Comparison of ENCODE assay signal across 26 cellular contexts in genomic region chr1:159591981-159592380, GRCh38. TPM values are rescaled to one million over a fixed set of nuclear protein-coding genes. Genes with fewer than 3 reads are reported as not detected.
DNase-seq lines count a peak whose midpoint lies in the region; ATAC-seq, FAIRE-seq and TF ChIP-seq lines count a peak whose summit lies in the region.
"Had no signal": no experiment of that assay in that cellular context is flagged by ENCODE, and none has a peak within 500 bp of the region (broad histone marks: within the 10 kb centered on the region; RNA-seq: fewer than 3 reads in every experiment).

No MANE protein-coding gene starts in this region.

- POLR2A ChIA-PET in SK-N-SH (lab: Yijun Ruan, JAX) = no interaction called here

- no peak for FAIRE-seq in GM12892 (lab: Jason Lieb, UNC)
- FAIRE-seq: H1, RCC 7860 had no signal

- H3K4me2 ChIP-seq in SK-N-SH = no peak overlapping the region

- H3K9ac ChIP-seq in liver (ENCODE audit: low read depth in 1 of 2, low read length in 2 of 2) = no peak overlapping the region
- peak overlapping the region; percentile 38 for H3K9ac ChIP-seq in SK-N-SH

- no peak overlapping the region for H2AFZ ChIP-seq in SK-N-SH (ENCODE audit: low read depth)

- DNase-seq in right lobe of liver (no peak), SK-N-SH (no peak), foreskin keratinocyte (peak in 1 of 2 donors; percentile 36), islet precursor cell (no peak), GM12892 (ENCODE audit: insufficient read length) (no peak), NCI-H510A (lab: John Stamatoyannopoulos, UW) (no peak)
- DNase-seq: ACHN; C1 segment of cervical spinal cord; CD8-positive, alpha-beta T cell; NCI-H1694; NCI-H2081; NCI-H2171; NCI-H345; NCI-H526 had no signal

- ATAC-seq in right lobe of liver (no peak), foreskin keratinocyte (peak; percentile 34), GM21576 (IDR thresholded peaks at IDR 0.05; ENCODE audit: unreplicated experiment) (no peak)
- ATAC-seq: CD8-positive, alpha-beta T cell; HCT116; Right ventricle myocardium inferior had no signal

- H3K4me1 ChIP-seq in liver (ENCODE audit: control insufficient read depth in 4 of 4, insufficient read depth in 4 of 4, low read length in 3 of 4) (peaks cover 0 to 6% (median 2%) of the 10 kb centered on the region in 4 donors), right lobe of liver (peaks cover 0 to 7% (median 2%) of the 10 kb centered on the region in 4 donors), SK-N-SH (ENCODE audit: control insufficient read depth in 1 of 2, insufficient read depth in 2 of 2, low read depth in 1 of 2, low read length in 1 of 2) (no peaks in the 10 kb centered on the region), foreskin keratinocyte (peaks cover 3% of the 10 kb centered on the region)

- no peak overlapping the region for H3K4me3 ChIP-seq in liver (ENCODE audit: low read depth in 1 of 3, low read length in 3 of 3)
- no peak overlapping the region for H3K4me3 ChIP-seq in right lobe of liver
- H3K4me3 ChIP-seq in SK-N-SH (ENCODE audit: low read depth in 2 of 2, low read length in 1 of 2) = no peak overlapping the region

- H3K79me2 ChIP-seq in SK-N-SH (ENCODE audit: insufficient read depth) = no peaks in the 10 kb centered on the region

- H3K36me3 ChIP-seq in liver (ENCODE audit: control insufficient read depth in 4 of 4, insufficient read depth in 3 of 4, low read depth in 1 of 4, low read length in 3 of 4) = peaks cover 0 to 11% (median 10%) of the 10 kb centered on the region in 4 donors
- peaks cover 0 to 35% (median 8%) of the 10 kb centered on the region in 4 donors for H3K36me3 ChIP-seq in right lobe of liver
- no peaks in the 10 kb centered on the region for H3K36me3 ChIP-seq in SK-N-SH (replicated peaks in 1 of 2; ENCODE audit: control insufficient read depth in 1 of 2, insufficient read depth in 2 of 2, low read length in 1 of 2)

- no peak for TF ChIP-seq EP300 in SK-N-SH (IDR thresholded peaks at IDR 0.05; ENCODE audit: borderline replicate concordance in 1 of 2, low read depth in 1 of 2, low read length in 1 of 2)

- no peaks in the 10 kb centered on the region for H3F3A ChIP-seq in SK-N-SH (replicated peaks; ENCODE audit: insufficient read depth)

- no peak for TF ChIP-seq RAD21 in liver (IDR thresholded peaks at IDR 0.05)
- TF ChIP-seq RAD21 in SK-N-SH (IDR thresholded peaks at IDR 0.05; ENCODE audit: low read length) = no peak

- 74% methylated on average over 4 of the region's 4 CpGs for WGBS in liver
- WGBS in right lobe of liver (ENCODE audit: insufficient coverage, low coverage, low lambda C conversion rate, missing lambda C conversion rate) = 61% methylated on average over 4 of the region's 4 CpGs
- WGBS in SK-N-SH (ENCODE audit: low lambda C conversion rate) = 5% methylated on average over 4 of the region's 4 CpGs

- H3K27me3 ChIP-seq in liver (ENCODE audit: control insufficient read depth in 4 of 4, insufficient read depth in 4 of 4, low read length in 3 of 4) = no peaks in the 10 kb centered on the region
- no peaks in the 10 kb centered on the region for H3K27me3 ChIP-seq in right lobe of liver
- no peaks in the 10 kb centered on the region for H3K27me3 ChIP-seq in SK-N-SH (ENCODE audit: insufficient read depth)
- no peaks in the 10 kb centered on the region for H3K27me3 ChIP-seq in foreskin keratinocyte

- intact Hi-C loops in right lobe of liver (cut with DNase I) = no loop called here

- CTCF ChIA-PET in SK-N-SH (lab: Yijun Ruan, JAX) = no interaction called here

- H3K27ac ChIP-seq in liver (ENCODE audit: low read depth in 1 of 2, low read length in 2 of 2) = peak overlapping the region; percentile 2 to 36
- H3K27ac ChIP-seq in right lobe of liver = peak overlapping the region in 1 of 3 donors; percentile 97
- peak overlapping the region in 1 of 2 experiments; percentile 41; a peak in 2 of 4 replicates for H3K27ac ChIP-seq in SK-N-SH (ENCODE audit: low read depth in 2 of 2, low read length in 1 of 2)
- H3K27ac ChIP-seq in foreskin keratinocyte = no peak overlapping the region
- H3K27ac ChIP-seq: 22Rv1 had no signal

- no peak for TF ChIP-seq CTCF in liver (IDR thresholded peaks at IDR 0.05; ENCODE audit: low read depth, low read length, missing input control)
- no peak for TF ChIP-seq CTCF in right lobe of liver (IDR thresholded peaks at IDR 0.05)
- TF ChIP-seq CTCF in SK-N-SH (IDR thresholded peaks at IDR 0.05) = no peak
- no peak for TF ChIP-seq CTCF in foreskin keratinocyte (conservative IDR thresholded peaks at IDR 0.05)

- H3K9me3 ChIP-seq in liver (ENCODE audit: control insufficient read depth in 4 of 4, low read length in 3 of 4) = no peaks in the 10 kb centered on the region
- no peaks in the 10 kb centered on the region for H3K9me3 ChIP-seq in right lobe of liver
- H3K9me3 ChIP-seq in SK-N-SH = 0 out of 2 replicates have a peak, but pooled peaks cover 4% of the 10 kb centered on the region

- H3K9me2 ChIP-seq in SK-N-SH = no peaks in the 10 kb centered on the region

- no peak for TF ChIP-seq POLR2A in right lobe of liver (IDR thresholded peaks at IDR 0.05)
- TF ChIP-seq POLR2A in GM12892 (IDR thresholded peaks at IDR 0.05; ENCODE audit: low read depth, low read length) = no peak

- H4K20me1 ChIP-seq in SK-N-SH (ENCODE audit: insufficient read depth) = no peaks in the 10 kb centered on the region

TF ChIP-seq in liver, 16 proteins besides CTCF, POLR2A, EP300 and RAD21 (continues in another document):
- TF ChIP-seq EGR1 (IDR thresholded peaks at IDR 0.05; ENCODE audit: low read depth in 2 of 2) (no peak), FOXA2 (IDR thresholded peaks at IDR 0.05) (no peak), ATF3 (IDR thresholded peaks at IDR 0.05) (no peak), TAF1 (conservative IDR thresholded peaks at IDR 0.05) (no peak), HNF4G (IDR thresholded peaks at IDR 0.05) (no peak), SP1 (IDR thresholded peaks at IDR 0.05) (no peak), RXRA (IDR thresholded peaks at IDR 0.05) (no peak)
- TF ChIP-seq, protein P1, sequence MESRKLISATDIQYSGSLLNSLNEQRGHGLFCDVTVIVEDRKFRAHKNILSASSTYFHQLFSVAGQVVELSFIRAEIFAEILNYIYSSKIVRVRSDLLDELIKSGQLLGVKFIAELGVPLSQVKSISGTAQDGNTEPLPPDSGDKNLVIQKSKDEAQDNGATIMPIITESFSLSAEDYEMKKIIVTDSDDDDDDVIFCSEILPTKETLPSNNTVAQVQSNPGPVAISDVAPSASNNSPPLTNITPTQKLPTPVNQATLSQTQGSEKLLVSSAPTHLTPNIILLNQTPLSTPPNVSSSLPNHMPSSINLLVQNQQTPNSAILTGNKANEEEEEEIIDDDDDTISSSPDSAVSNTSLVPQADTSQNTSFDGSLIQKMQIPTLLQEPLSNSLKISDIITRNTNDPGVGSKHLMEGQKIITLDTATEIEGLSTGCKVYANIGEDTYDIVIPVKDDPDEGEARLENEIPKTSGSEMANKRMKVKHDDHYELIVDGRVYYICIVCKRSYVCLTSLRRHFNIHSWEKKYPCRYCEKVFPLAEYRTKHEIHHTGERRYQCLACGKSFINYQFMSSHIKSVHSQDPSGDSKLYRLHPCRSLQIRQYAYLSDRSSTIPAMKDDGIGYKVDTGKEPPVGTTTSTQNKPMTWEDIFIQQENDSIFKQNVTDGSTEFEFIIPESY (IDR thresholded peaks at IDR 0.05) = no peak

TF ChIP-seq in SK-N-SH, 30 proteins besides CTCF, POLR2A, EP300 and RAD21 (continues in another document):
- TF ChIP-seq YY1 (IDR thresholded peaks at IDR 0.05; ENCODE audit: low read depth) (no peak), PBX3 (IDR thresholded peaks at IDR 0.05) (no peak), NRF1 (IDR thresholded peaks at IDR 0.05; ENCODE audit: low read depth, low read length) (no peak), RCOR1 (IDR thresholded peaks at IDR 0.05; ENCODE audit: low read length) (no peak), RXRA (IDR thresholded peaks at IDR 0.05; ENCODE audit: borderline replicate concordance, low read depth) (no peak), FOXJ3 (CRISPR knock-in tag; IDR thresholded peaks at IDR 0.05) (no peak), TEAD4 (IDR thresholded peaks at IDR 0.05; ENCODE audit: borderline replicate concordance, insufficient read depth) (no peak), POLR2AphosphoS5 (IDR thresholded peaks at IDR 0.05; ENCODE audit: low read depth, low read length) (no peak), CHD2 (IDR thresholded peaks at IDR 0.05; ENCODE audit: low read length, partially characterized antibody) (no peak)
- TF ChIP-seq, protein P2, sequence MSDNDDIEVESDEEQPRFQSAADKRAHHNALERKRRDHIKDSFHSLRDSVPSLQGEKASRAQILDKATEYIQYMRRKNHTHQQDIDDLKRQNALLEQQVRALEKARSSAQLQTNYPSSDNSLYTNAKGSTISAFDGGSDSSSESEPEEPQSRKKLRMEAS (IDR thresholded peaks at IDR 0.05; ENCODE audit: low read depth) = no peak

RNA-seq across cellular contexts. Expression of gene APCS, which starts 4.4 kb away (rescaled TPM):
- total RNA-seq in liver = 1,000 to 10,000 TPM in 1 of 2 donors, 100 to 1,000 TPM in 1; 162 to 1,740 TPM
- 1,000 to 10,000 TPM; 2,014 to 5,859 TPM for polyA plus RNA-seq in liver
- total RNA-seq in right lobe of liver = 1,000 to 10,000 TPM in 5 of 6 experiments, 100 to 1,000 TPM in 1; 958 to 1,977 (median 1,681) TPM
- not detected in 2 replicates for polyA plus RNA-seq in SK-N-SH (2012; rRNA removed)
- not detected in 2 replicates for polyA plus RNA-seq in SK-N-SH (2012; cell fraction: cytosol; rRNA removed)
- polyA plus RNA-seq in SK-N-SH (2012; cell fraction: nucleus; rRNA removed) = not detected in 2 replicates
- not detected in 2 replicates for total RNA-seq in foreskin keratinocyte
- not detected in 2 replicates for polyA plus RNA-seq in foreskin keratinocyte
- not detected for polyA plus RNA-seq in GM12892 (2012; ENCODE audit: missing spikeins)
- total RNA-seq: CD8-positive, alpha-beta T cell; Daoy; H1; MCF 10A; OCI-LY7; Right ventricle myocardium inferior; SK-MEL-5 had no signal
- polyA plus RNA-seq: H1, IgD-negative memory B cell had no signal

RNA-seq across cellular contexts. Expression of gene OR10J5, which starts 56.2 kb away (rescaled TPM):
- total RNA-seq in liver = 1 to 10 TPM in 1 of 2 donors, not detected in 1; 5.7 TPM
- polyA plus RNA-seq in liver = under 1 TPM in 1 of 2 donors, not detected in 1; 0.46 TPM
- total RNA-seq in right lobe of liver = under 1 TPM in 2 of 6 experiments, not detected in 4; 0.31 to 0.66 TPM
- polyA plus RNA-seq in SK-N-SH (2012; rRNA removed) = not detected in 2 replicates
- not detected in 2 replicates for polyA plus RNA-seq in SK-N-SH (2012; cell fraction: cytosol; rRNA removed)
- not detected in 2 replicates for polyA plus RNA-seq in SK-N-SH (2012; cell fraction: nucleus; rRNA removed)
- not detected in 2 replicates for total RNA-seq in foreskin keratinocyte
- not detected in 2 replicates for polyA plus RNA-seq in foreskin keratinocyte
- not detected for polyA plus RNA-seq in GM12892 (2012; ENCODE audit: missing spikeins)
- total RNA-seq: CD8-positive, alpha-beta T cell; Daoy; H1; MCF 10A; OCI-LY7; Right ventricle myocardium inferior; SK-MEL-5 had no signal
- polyA plus RNA-seq: H1, IgD-negative memory B cell had no signal

Comparison
In these comparisons a context has a peak if more than half of its experiments do, and no peak if none do; other contexts are left out.
1. RNA of gene APCS, which starts 4.4 kb away (total RNA-seq): 958 to 1,977 TPM in right lobe of liver and 162 to 1,740 TPM in liver; not detected in foreskin keratinocyte; every median in the first group is over 100 times any median in the second.